ENCODE assay signal across 1 cellular context in genomic region chr20:64220891-64221527, GRCh38.
TF ChIP-seq lines count a peak whose summit lies in the region.

No MANE protein-coding gene starts in this region.

TF ChIP-seq in K562, 482 proteins besides CTCF, POLR2A, EP300 and RAD21 (continued from another document):
- TF ChIP-seq AFF4 (CRISPR knock-in tag; IDR thresholded peaks at IDR 0.05) (no peak), ZNF224 (CRISPR knock-in tag; IDR thresholded peaks at IDR 0.05) (no peak)
